ENCODE assay signal across 6 cellular contexts in genomic region chr10:74893329-74893728, GRCh38.
DNase-seq lines count a peak whose midpoint lies in the region; ATAC-seq, FAIRE-seq and TF ChIP-seq lines count a peak whose summit lies in the region.
"Not testable (repeated sequence)": the region's sequence is repeated elsewhere in the genome, so short reads cannot be mapped to it uniquely, and the experiment has no call there.

No MANE protein-coding gene starts in this region.

- not testable (repeated sequence) for H2BK5ac ChIP-seq in IMR-90 (ENCODE audit: low read depth, low read length, poor library complexity, severe bottlenecking)

- CTCF ChIA-PET in IMR-90 (lab: Yijun Ruan, JAX) = interaction anchor here (0.7 to 0.9 kb wide), 2 partner anchors 13 to 16 kb away, joined by 3 read pairs; no protein-coding TSS in a partner anchor
- CTCF ChIA-PET in K562 (lab: Yijun Ruan, JAX; ENCODE audit: low intra/inter-chr PET ratio); HepG2 (lab: Yijun Ruan, JAX; ENCODE audit: low intra/inter-chr PET ratio, low total read pairs): not testable (repeated sequence)

- not testable (repeated sequence) for H2BK120ac ChIP-seq in IMR-90 (ENCODE audit: low read depth, low read length)

- no CpG with 5 or more reads among the region's 6 CpGs for WGBS in IMR-90 (ENCODE audit: extremely low coverage in 2 of 2, insufficient read length in 1 of 2), 2 experiments
- 46% methylated on average over 6 of the region's 6 CpGs for WGBS in K562 (ENCODE audit: insufficient coverage, low coverage, missing lambda C conversion rate)
- WGBS in HepG2 (ENCODE audit: low lambda C conversion rate) = 96% methylated on average over 6 of the region's 6 CpGs

- H4K8ac ChIP-seq in IMR-90 (ENCODE audit: low read depth in 2 of 2, low read length in 2 of 2) = not testable (repeated sequence)

- peaks cover 51% of the 10 kb centered on the region for H3K4me1 Mint-ChIP-seq in stimulated activated effector memory CD8-positive, alpha-beta T cell treated with anti-CD3 and anti-CD28 coated beads, Interleukin-12 subunit alpha, Interleukin-12 subunit beta, amount 100 ng/mL, for 72 hours

- H3K79me1 ChIP-seq in IMR-90 (ENCODE audit: low read depth in 1 of 2, low read length in 2 of 2) = peaks cover 46 to 78% of the 10 kb centered on the region in 2 experiments

- not testable (repeated sequence) for H3K4me2 ChIP-seq in BLaER1; IMR-90 (ENCODE audit: low read depth, low read length); K562 (ENCODE audit: insufficient read depth, low read length); HepG2 (ENCODE audit: low read depth, low read length)
- H3K4me2 ChIP-seq in Loucy (ENCODE audit: low read depth, low read length, poor library complexity, severe bottlenecking) = peak overlapping the region; percentile 18

- H3K79me2 ChIP-seq in Loucy (ENCODE audit: insufficient read depth, low read length) = peaks cover 98% of the 10 kb centered on the region
- not testable (repeated sequence) for H3K79me2 ChIP-seq in K562 (ENCODE audit: control insufficient read depth, insufficient read depth, low read length); HepG2 (ENCODE audit: insufficient read depth, low read length)

- H2BK15ac ChIP-seq in IMR-90 (ENCODE audit: low read depth, low read length) = not testable (repeated sequence)

- POLR2A ChIA-PET in IMR-90 (lab: Charles Lee; ENCODE audit: unreplicated experiment) (interaction anchor here (0.6 kb wide), 1 partner anchor 590 kb away, joined by 8 read pairs; no protein-coding TSS in a partner anchor), K562 (lab: Yijun Ruan, JAX) (interaction anchor here (0.6 to 1.1 kb wide), 4 partner anchors 9 to 28 kb away, joined by 3 read pairs; no protein-coding TSS in a partner anchor)
- POLR2A ChIA-PET in HepG2 (lab: Yijun Ruan, JAX) = not testable (repeated sequence)

- H3K9me3 Mint-ChIP-seq in stimulated activated effector memory CD8-positive, alpha-beta T cell treated with anti-CD3 and anti-CD28 coated beads, Interleukin-12 subunit alpha, Interleukin-12 subunit beta, amount 100 ng/mL, for 72 hours = not testable (repeated sequence)

- not testable (repeated sequence) for H3K9me3 ChIP-seq in BLaER1; IMR-90 (ENCODE audit: control insufficient read depth, insufficient read depth, low read length); Loucy (ENCODE audit: insufficient read depth, low read depth, low read length); K562 (replicated peaks; ENCODE audit: control insufficient read depth, insufficient read depth, low read depth, low read length); HepG2 (ENCODE audit: low read length)

- H3K4me3 Mint-ChIP-seq in stimulated activated effector memory CD8-positive, alpha-beta T cell treated with anti-CD3 and anti-CD28 coated beads, Interleukin-12 subunit alpha, Interleukin-12 subunit beta, amount 100 ng/mL, for 72 hours = not testable (repeated sequence)

- not testable (repeated sequence) for H2AK9ac ChIP-seq in IMR-90 (replicated peaks; ENCODE audit: low read depth, low read length, poor library complexity)

- not testable (repeated sequence) for H3K4ac ChIP-seq in IMR-90 (ENCODE audit: low read depth, low read length)

- in situ Hi-C loops in IMR-90 (cut with MboI; ENCODE audit: low sequenced_read_pairs); K562 (cut with MboI): not testable (repeated sequence)
- in situ Hi-C loops in HepG2 (cut with HindIII; ENCODE audit: extremely low pct_ligation_motif_present, low pct_unique_long_range_greater_than_20kb) = loop anchor here (10.0 kb wide), 1 partner anchor 211 kb away; a partner anchor contains a TSS

- H2AFZ ChIP-seq in IMR-90 (replicated peaks; ENCODE audit: low read length, poor library complexity); Loucy (ENCODE audit: low read length); K562 (ENCODE audit: low read depth, low read length); HepG2 (ENCODE audit: low read length): not testable (repeated sequence)

- TF ChIP-seq CTCF in IMR-90 (conservative IDR thresholded peaks at IDR 0.05; ENCODE audit: low read depth, low read length); Loucy (conservative IDR thresholded peaks at IDR 0.05; ENCODE audit: low read length); K562 (IDR thresholded peaks at IDR 0.05 in 2 of 3, conservative IDR thresholded peaks at IDR 0.05 in 1 of 3; ENCODE audit: insufficient read depth in 2 of 3, low read depth in 1 of 3, low read length in 3 of 3); HepG2 (CRISPR knock-in tag; IDR thresholded peaks at IDR 0.05): not testable (repeated sequence)

- H3K36me3 ChIP-seq in BLaER1 = peaks cover 29% of the 10 kb centered on the region
- not testable (repeated sequence) for H3K36me3 ChIP-seq in IMR-90 (ENCODE audit: control insufficient read depth, insufficient read depth, low read length); Loucy (ENCODE audit: insufficient read depth, low read length); K562 (ENCODE audit: control insufficient read depth, insufficient read depth, low read length); HepG2 (replicated peaks in 1 of 2; ENCODE audit: control insufficient read depth in 1 of 2, insufficient read depth in 2 of 2, low read length in 2 of 2)

- H3K9me2 ChIP-seq in Loucy (replicated peaks; ENCODE audit: low read depth, low read length) = not testable (repeated sequence)

- intact Hi-C loops in IMR-90 (cut with micrococcal nuclease); K562 (cut with micrococcal nuclease); HepG2 (cut with micrococcal nuclease; ENCODE audit: unreplicated experiment): not testable (repeated sequence)

- H3K27me3 ChIP-seq in BLaER1; IMR-90 (ENCODE audit: control insufficient read depth, insufficient read depth, low read length); Loucy (ENCODE audit: insufficient read depth, low read length, poor library complexity, severe bottlenecking); K562 (ENCODE audit: control insufficient read depth in 2 of 2, insufficient read depth in 2 of 2, low read length in 2 of 2); HepG2 (ENCODE audit: control insufficient read depth in 1 of 2, insufficient read depth in 2 of 2, low read length in 2 of 2): not testable (repeated sequence)

- H3K4me3 ChIP-seq in BLaER1; IMR-90 (ENCODE audit: insufficient read depth, low read depth, low read length); Loucy (ENCODE audit: low read length, poor library complexity, severe bottlenecking); K562; HepG2 (replicated peaks in 1 of 3; ENCODE audit: insufficient read depth in 1 of 3, low read depth in 2 of 3, low read length in 3 of 3): not testable (repeated sequence)

- H3K18ac ChIP-seq in IMR-90 (ENCODE audit: low read depth, low read length) = not testable (repeated sequence)

- not testable (repeated sequence) for TF ChIP-seq POLR2A in IMR-90 (IDR thresholded peaks at IDR 0.05; ENCODE audit: low read depth, low read length); K562 (conservative IDR thresholded peaks at IDR 0.05); HepG2 (IDR thresholded peaks at IDR 0.05; ENCODE audit: insufficient read depth in 1 of 2, low read depth in 2 of 2, low read length in 2 of 2)

- H3K14ac ChIP-seq in IMR-90 (replicated peaks; ENCODE audit: low read depth, low read length) = not testable (repeated sequence)

- not testable (repeated sequence) for H4K5ac ChIP-seq in IMR-90 (ENCODE audit: low read depth, low read length)

- not testable (repeated sequence) for TF ChIP-seq RAD21 in IMR-90 (IDR thresholded peaks at IDR 0.05; ENCODE audit: low read length); K562 (CRISPR knock-in tag; conservative IDR thresholded peaks at IDR 0.05 in 1 of 2, IDR thresholded peaks at IDR 0.05 in 1 of 2); HepG2 (CRISPR knock-in tag; IDR thresholded peaks at IDR 0.05)

- peaks cover 11% of the 10 kb centered on the region for H3F3A ChIP-seq in Loucy (ENCODE audit: low read depth)

- H2AK5ac ChIP-seq in IMR-90 (ENCODE audit: low read depth, low read length) = not testable (repeated sequence)

- peaks cover 58% of the 10 kb centered on the region for H4K20me1 ChIP-seq in BLaER1
- H4K20me1 ChIP-seq in IMR-90 (ENCODE audit: insufficient read depth, low read length); K562 (replicated peaks; ENCODE audit: control insufficient read depth, insufficient read depth, low read length); HepG2 (ENCODE audit: insufficient read depth, low read length): not testable (repeated sequence)
- peaks cover 43% of the 10 kb centered on the region for H4K20me1 ChIP-seq in Loucy (ENCODE audit: insufficient read depth, low read length, poor library complexity, severe bottlenecking)

- H3K23ac ChIP-seq in IMR-90 (ENCODE audit: low read depth, low read length) = not testable (repeated sequence)

- ATAC-seq in IMR-90 (ENCODE audit: low read depth); K562; HepG2; stimulated activated effector memory CD8-positive, alpha-beta T cell treated with anti-CD3 and anti-CD28 coated beads, Interleukin-12 subunit alpha, Interleukin-12 subunit beta, amount 100 ng/mL, for 72 hours: not testable (repeated sequence)

- not testable (repeated sequence) for H4K91ac ChIP-seq in IMR-90 (ENCODE audit: insufficient read depth, low read depth, low read length)

- dilution Hi-C loops in IMR-90 (cut with HindIII; ENCODE audit: low sequenced_read_pairs, unreplicated experiment) = not testable (repeated sequence)

- H3K9ac ChIP-seq in BLaER1; IMR-90 (ENCODE audit: low read depth, low read length); K562 (ENCODE audit: insufficient read depth in 1 of 2, low read depth in 2 of 2, low read length in 2 of 2); HepG2 (ENCODE audit: insufficient read depth, low read depth, low read length): not testable (repeated sequence)
- H3K9ac ChIP-seq in Loucy (ENCODE audit: low read depth, low read length, poor library complexity, severe bottlenecking) = peak overlapping the region; percentile 45

- peaks cover 26% of the 10 kb centered on the region for H3K9me1 ChIP-seq in IMR-90 (ENCODE audit: insufficient read depth, low read length)
- not testable (repeated sequence) for H3K9me1 ChIP-seq in K562 (ENCODE audit: control insufficient read depth, insufficient read depth, low read length)

- BruUV-seq in IMR-90 (replicated peaks; lab: Mats Ljungman, UMichigan); K562 (replicated peaks; lab: Mats Ljungman, UMichigan); HepG2 (replicated peaks; lab: Mats Ljungman, UMichigan): not testable (repeated sequence)

- H3K56ac ChIP-seq in IMR-90 (ENCODE audit: extremely low read depth, insufficient read depth, low read length) = not testable (repeated sequence)

- DNase-seq in IMR-90; K562 (ENCODE audit: extremely low read depth in 1 of 4, low spot score in 3 of 4); HepG2 (ENCODE audit: low spot score); stimulated activated effector memory CD8-positive, alpha-beta T cell treated with anti-CD3 and anti-CD28 coated beads, Interleukin-12 subunit alpha, Interleukin-12 subunit beta, amount 100 ng/mL, for 72 hours (ENCODE audit: low spot score in 2 of 2): not testable (repeated sequence)

- H3K4me1 ChIP-seq in BLaER1 = peaks cover 21% of the 10 kb centered on the region
- H3K4me1 ChIP-seq in IMR-90 (ENCODE audit: control insufficient read depth, insufficient read depth, low read length) = peaks cover 18% of the 10 kb centered on the region
- H3K4me1 ChIP-seq in Loucy (ENCODE audit: insufficient read depth, low read length, poor library complexity, severe bottlenecking) = peaks cover 60% of the 10 kb centered on the region
- H3K4me1 ChIP-seq in K562 (replicated peaks in 1 of 2; ENCODE audit: control insufficient read depth in 2 of 2, insufficient read depth in 2 of 2, low read length in 2 of 2) = not testable (repeated sequence)
- peaks cover 15% of the 10 kb centered on the region for H3K4me1 ChIP-seq in HepG2 (ENCODE audit: insufficient read depth, low read length)

- not testable (repeated sequence) for FAIRE-seq in K562 (lab: Jason Lieb, UNC); HepG2 (lab: Jason Lieb, UNC)

- H3K27ac ChIP-seq in BLaER1 = peak overlapping the region; percentile 52; the same call in 1 of the 2 replicates
- not testable (repeated sequence) for H3K27ac ChIP-seq in IMR-90 (ENCODE audit: insufficient read depth, low read length); K562 (ENCODE audit: extremely low read depth, low read depth, low read length); HepG2 (ENCODE audit: extremely low read length, insufficient read depth, low read length)

- peak overlapping the region; percentile 75 for H3K27ac Mint-ChIP-seq in stimulated activated effector memory CD8-positive, alpha-beta T cell treated with anti-CD3 and anti-CD28 coated beads, Interleukin-12 subunit alpha, Interleukin-12 subunit beta, amount 100 ng/mL, for 72 hours

- not testable (repeated sequence) for H2BK20ac ChIP-seq in IMR-90 (ENCODE audit: low read depth, low read length)

- not testable (repeated sequence) for H3K36me3 Mint-ChIP-seq in stimulated activated effector memory CD8-positive, alpha-beta T cell treated with anti-CD3 and anti-CD28 coated beads, Interleukin-12 subunit alpha, Interleukin-12 subunit beta, amount 100 ng/mL, for 72 hours

- not testable (repeated sequence) for TF ChIP-seq EP300 in K562 (IDR thresholded peaks at IDR 0.05; ENCODE audit: low read length); HepG2 (IDR thresholded peaks at IDR 0.05; ENCODE audit: low read depth in 2 of 2, low read length in 2 of 2); HepG2 (CRISPR knock-in tag; IDR thresholded peaks at IDR 0.05; ENCODE audit: borderline replicate concordance)
